In genomic region chr12:64691227-64691792, GRCh38 we compare ENCODE assay signal across 12 cellular contexts.
DNase-seq lines count a peak whose midpoint lies in the region; ATAC-seq, FAIRE-seq and TF ChIP-seq lines count a peak whose summit lies in the region.
"Had no signal": no experiment of that assay in that cellular context is flagged by ENCODE, and none has a peak within 500 bp of the region (broad histone marks: within the 10 kb centered on the region; RNA-seq: fewer than 3 reads in every experiment).

No MANE protein-coding gene starts in this region.

- H3K18ac ChIP-seq in H1 (ENCODE audit: extremely low read depth, low read length): peak overlapping the region; percentile 98; the same call in 1 of the 2 replicates

- no peak overlapping the region for H3K4ac ChIP-seq in H1 (replicated peaks; ENCODE audit: insufficient read length, low read depth, low read length)

- intact Hi-C loops in psoas muscle (cut with DNase I) (loop anchor here in 1 of 2 donors (5.0 kb wide), 1 partner anchor 79 kb away; the partner anchor contains the start of gene RASSF3), mucosa of descending colon (cut with DNase I, micrococcal nuclease) (loop anchor here in 1 of 2 donors (10.0 kb wide), 1 partner anchor 77 kb away; the partner anchor contains the start of gene RASSF3)

- H2BK15ac ChIP-seq in H1 (ENCODE audit: low read length): no peak overlapping the region

- ATAC-seq in psoas muscle (peak in 2 of 4 donors; percentile 62 to 72), mucosa of descending colon (no peak), GM21737 (IDR thresholded peaks at IDR 0.05; ENCODE audit: unreplicated experiment) (no peak), HG03439 (IDR thresholded peaks at IDR 0.05; ENCODE audit: unreplicated experiment) (no peak)
- ATAC-seq: gastroesophageal sphincter had no signal

- H4K91ac ChIP-seq in H1 (replicated peaks; ENCODE audit: insufficient read length, low read length): peak overlapping the region; percentile 49

- H2BK12ac ChIP-seq in H1 (ENCODE audit: low read depth, low read length): peak overlapping the region; percentile 82

- 0 out of 2 replicates have a peak, but pooled peaks cover 2% of the 10 kb centered on the region for H3K79me1 ChIP-seq in H1 (ENCODE audit: low read depth, low read length)

- H4K20me1 ChIP-seq in H1 (replicated peaks in 1 of 2; ENCODE audit: control insufficient read depth in 1 of 2, insufficient read depth in 2 of 2, low read length in 2 of 2): no peaks in the 10 kb centered on the region

- 36% methylated on average over 6 of the region's 6 CpGs; no CpG with 5 or more reads in 1 of the 2 experiments for WGBS in H1 (ENCODE audit: extremely low coverage in 1 of 2, insufficient coverage in 1 of 2, insufficient read length in 1 of 2, insufficient replicate concordance in 2 of 2, low coverage in 1 of 2, low lambda C conversion rate in 2 of 2, missing lambda C conversion rate in 1 of 2), 2 experiments
- 70 to 84% (median 78%) methylated on average over 6 of the region's 6 CpGs for WGBS in psoas muscle, 3 donors

- CTCF ChIA-PET in H1 (lab: Charles Lee; ENCODE audit: partially characterized antibody): interaction anchor here (1.0 to 5.1 kb wide), 7 partner anchors 9 to 142 kb away, joined by 3 to 39 read pairs (median 4); no protein-coding TSS in a partner anchor

- H3K56ac ChIP-seq in H1 (replicated peaks; ENCODE audit: insufficient read length, low read depth, low read length): no peak overlapping the region

- peak overlapping the region; percentile 16 to 51 (median 30); a peak in 7 of 8 replicates for H3K4me3 ChIP-seq in H1 (ENCODE audit: extremely low read depth in 1 of 4, insufficient read depth in 2 of 4, low read depth in 3 of 4, low read length in 4 of 4)
- H3K4me3 ChIP-seq in psoas muscle: no peak overlapping the region
- no peak overlapping the region for H3K4me3 ChIP-seq in mucosa of descending colon
- H3K4me3 ChIP-seq: gastroesophageal sphincter, testis had no signal

- no peaks in the 10 kb centered on the region for H3K27me3 ChIP-seq in H1 (replicated peaks in 1 of 4; ENCODE audit: control insufficient read depth in 3 of 4, extremely low read depth in 1 of 4, insufficient read depth in 3 of 4, low read length in 3 of 4)
- H3K27me3 ChIP-seq in psoas muscle (ENCODE audit: insufficient read depth in 3 of 3, low read length in 2 of 3): no peaks in the 10 kb centered on the region
- H3K27me3 ChIP-seq: gastroesophageal sphincter, testis had no signal

- H2AK5ac ChIP-seq in H1 (ENCODE audit: low read depth, low read length): peak overlapping the region; percentile 92

- peak overlapping the region; percentile 3; the same call in 1 of the 2 replicates for H2BK20ac ChIP-seq in H1 (ENCODE audit: low read length)

- H4K8ac ChIP-seq in H1 (ENCODE audit: extremely low read depth, insufficient read depth, low read length): no peak overlapping the region

- POLR2A ChIA-PET in H1 (lab: Charles Lee; ENCODE audit: partially characterized antibody): interaction anchor here (0.6 to 4.0 kb wide), 6 partner anchors 9 to 82 kb away, joined by 3 to 34 read pairs (median 3); partner anchors contain the start of gene RASSF3

- H2BK120ac ChIP-seq in H1 (replicated peaks; ENCODE audit: low read depth, low read length): peak overlapping the region; percentile 55

- H3K9me3 ChIP-seq in H1 (ENCODE audit: insufficient read depth in 2 of 2, low read depth in 1 of 2, low read length in 1 of 2) (no peaks in the 10 kb centered on the region), psoas muscle (no peaks in the 10 kb centered on the region), mucosa of descending colon (no peaks in the 10 kb centered on the region)
- H3K9me3 ChIP-seq: gastroesophageal sphincter, testis had no signal

- no peak for TF ChIP-seq EP300 in H1 (IDR thresholded peaks at IDR 0.05; ENCODE audit: borderline replicate concordance in 1 of 2, low read depth in 2 of 2, low read length in 2 of 2)

- TF ChIP-seq POLR2A in H1 (IDR thresholded peaks at IDR 0.05; ENCODE audit: control extremely low read depth in 1 of 2, low read depth in 2 of 2, low read length in 2 of 2): no peak

- H4K5ac ChIP-seq in H1 (ENCODE audit: insufficient read length, low read depth, low read length): peak overlapping the region; percentile 96

- H2BK5ac ChIP-seq in H1 (ENCODE audit: low read depth, low read length): peak overlapping the region; percentile 86; the same call in 1 of the 2 replicates

- H3K9ac ChIP-seq in H1 (replicated peaks in 1 of 4; ENCODE audit: extremely low read depth in 1 of 4, low read depth in 3 of 4, low read length in 3 of 4): peak overlapping the region in 2 of 4 experiments; percentile 28 to 48; a peak in 2 of 7 replicates

- H3K4me1 ChIP-seq in H1 (replicated peaks in 1 of 4; ENCODE audit: control insufficient read depth in 3 of 4, insufficient read depth in 4 of 4, low read length in 3 of 4): peaks cover 5 to 38% (median 20%) of the 10 kb centered on the region in 4 experiments
- H3K4me1 ChIP-seq in psoas muscle: peaks cover 21% of the 10 kb centered on the region
- peaks cover 1% of the 10 kb centered on the region for H3K4me1 ChIP-seq in mucosa of descending colon (ENCODE audit: low read depth)
- H3K4me1 ChIP-seq: testis had no signal

- H3K36me3 ChIP-seq in H1 (ENCODE audit: control insufficient read depth in 2 of 4, insufficient read depth in 4 of 4, low read length in 3 of 4) (peaks cover 0 to 17% (median 4%) of the 10 kb centered on the region in 4 experiments; a peak in 3 of 8 replicates), psoas muscle (ENCODE audit: insufficient read depth in 1 of 2, low read depth in 1 of 2) (peaks cover 5 to 15% of the 10 kb centered on the region in 2 donors), mucosa of descending colon (ENCODE audit: low read depth) (no peaks in the 10 kb centered on the region)

- TF ChIP-seq CTCF in H1 (IDR thresholded peaks at IDR 0.05; ENCODE audit: control extremely low read depth in 1 of 3, insufficient read depth in 1 of 3, low read depth in 1 of 3, low read length in 3 of 3) (no peak), psoas muscle (IDR thresholded peaks at IDR 0.05) (no peak), mucosa of descending colon (IDR thresholded peaks at IDR 0.05) (no peak)

- peak in 1 of 2 experiments; percentile 0; a peak in 1 of 4 replicates for TF ChIP-seq RAD21 in H1 (IDR thresholded peaks at IDR 0.05 in 1 of 2, conservative IDR thresholded peaks at IDR 0.05 in 1 of 2; ENCODE audit: low read depth in 2 of 2, low read length in 2 of 2)

- H3K4me2 ChIP-seq in H1 (ENCODE audit: insufficient read depth in 1 of 2, low read depth in 2 of 2, low read length in 2 of 2): peak overlapping the region; percentile 70 to 99

- no peak overlapping the region for H3K14ac ChIP-seq in H1 (ENCODE audit: insufficient read length)

- no peak overlapping the region for H2AFZ ChIP-seq in H1 (ENCODE audit: low read length)

- peak; percentile 32 for DNase-seq in NCI-H2029 (lab: John Stamatoyannopoulos, UW)
- no peak for DNase-seq in NCI-H2029 treated with DMSO at 0.1 percent for 48 hours (lab: John Stamatoyannopoulos, UW)
- DNase-seq in NCI-H2196 treated with DMSO at 0.1 percent for 48 hours (lab: John Stamatoyannopoulos, UW; ENCODE audit: unreplicated experiment): peak; percentile 76
- DNase-seq in H1 (ENCODE audit: low read depth in 1 of 2, low spot score in 2 of 2): no peak
- DNase-seq in psoas muscle: no peak
- DNase-seq in mucosa of descending colon: no peak
- DNase-seq: NCI-H526 treated with DMSO at 0.1 percent for 48 hours, testis had no signal

- H3K23me2 ChIP-seq in H1 (ENCODE audit: low read depth, low read length): peaks cover 5% of the 10 kb centered on the region; the same call in 1 of the 2 replicates

- H3K23ac ChIP-seq in H1 (ENCODE audit: insufficient read length): peak overlapping the region; percentile 56

- FAIRE-seq in H1 (lab: Jason Lieb, UNC): peak; percentile 45
- FAIRE-seq: colon had no signal

- H3K27ac ChIP-seq in H1 (ENCODE audit: low read depth, low read length) (peak overlapping the region; percentile 60), psoas muscle (peak overlapping the region; percentile 67)
- H3K27ac ChIP-seq: testis had no signal

- H3K79me2 ChIP-seq in H1 (ENCODE audit: control insufficient read depth in 1 of 2, insufficient read depth in 2 of 2, low read length in 2 of 2): peaks cover 0 to 15% of the 10 kb centered on the region in 2 experiments; a peak in 3 of 4 replicates

TF ChIP-seq in H1, 55 proteins besides CTCF, POLR2A, EP300 and RAD21 (continues in another document):
- no peak for TF ChIP-seq RNF2 (IDR thresholded peaks at IDR 0.05; ENCODE audit: borderline replicate concordance, low read depth, low read length, missing control alignments, poor library complexity, severe bottlenecking)
- TF ChIP-seq TCF12 (IDR thresholded peaks at IDR 0.05; ENCODE audit: low read depth, low read length): 0 out of 2 replicates have a peak, but pooled peaks have one; percentile 59

Comparison
In these comparisons a context has a peak if more than half of its experiments do, and no peak if none do; other contexts are left out.
1. DNase-seq: peak in NCI-H2029 (single experiment) and NCI-H2196 treated with DMSO at 0.1 percent for 48 hours (single experiment); none in NCI-H2029 treated with DMSO at 0.1 percent for 48 hours (single experiment), H1 (0 of 2), psoas muscle (0 of 2) and mucosa of descending colon (0 of 3).
2. H3K4me3 ChIP-seq: peak in H1 (4 of 4); none in psoas muscle (single experiment) and mucosa of descending colon (single experiment).